Comparison of ENCODE assay signal across 9 cellular contexts in genomic region chr15:87619161-87619960, GRCh38.
A peak's percentile ranks its signal among the peaks of the same experiment; 100 is the strongest.
DNase-seq lines count a peak whose midpoint lies in the region; ATAC-seq and TF ChIP-seq lines count a peak whose summit lies in the region.
"Had no signal": no experiment of that assay in that cellular context is flagged by ENCODE, and none has a peak within 500 bp of the region (broad histone marks: within the 10 kb centered on the region; RNA-seq: fewer than 3 reads in every experiment).

No MANE protein-coding gene starts in this region.

- H3K4me3 ChIP-seq in astrocyte of the cerebellum (ENCODE audit: low read depth, low read length) = no peak overlapping the region
- no peak overlapping the region for H3K4me3 ChIP-seq in hepatocyte
- H3K4me3 ChIP-seq in tibial nerve = no peak overlapping the region

- in situ Hi-C loops in astrocyte of the cerebellum (cut with HindIII; ENCODE audit: low sequenced_read_pairs) = no loop called here

- H3K79me2 ChIP-seq in hepatocyte = no peaks in the 10 kb centered on the region

- H2AFZ ChIP-seq in hepatocyte = no peak overlapping the region

- DNase-seq in SIG-M5 treated with dmso at 0.1 percent for 504 hours (lab: John Stamatoyannopoulos, UW; ENCODE audit: unreplicated experiment) (peak; percentile 2), SIG-M5 (lab: John Stamatoyannopoulos, UW) (no peak), astrocyte of the cerebellum (ENCODE audit: low read depth) (peak; percentile 81), hepatocyte (ENCODE audit: low spot score) (peak; percentile 58), tibial nerve (ENCODE audit: low spot score in 2 of 2) (no peak), head of caudate nucleus (no peak)
- DNase-seq in activated effector memory CD4-positive, alpha-beta T cell treated with anti-CD3 and anti-CD28 coated beads, Interleukin-2, amount 50 U/mL, for 16 hours = no peak
- DNase-seq: NCI-H1092 had no signal

- H3K9me3 ChIP-seq in hepatocyte (ENCODE audit: low read depth) (no peaks in the 10 kb centered on the region), tibial nerve (no peaks in the 10 kb centered on the region)

- peaks cover 12% of the 10 kb centered on the region for H3K4me1 ChIP-seq in hepatocyte (ENCODE audit: insufficient read depth)
- peaks cover 0 to 21% (median 5%) of the 10 kb centered on the region in 4 donors for H3K4me1 ChIP-seq in tibial nerve

- H3K27me3 ChIP-seq in hepatocyte = no peaks in the 10 kb centered on the region
- no peaks in the 10 kb centered on the region for H3K27me3 ChIP-seq in tibial nerve

- TF ChIP-seq EP300 in tibial nerve (IDR thresholded peaks at IDR 0.05) = peak; percentile 47 to 85

- no peaks in the 10 kb centered on the region for H4K20me1 ChIP-seq in hepatocyte (ENCODE audit: insufficient read depth, poor library complexity, severe bottlenecking)

- H3K36me3 ChIP-seq in hepatocyte (replicated peaks; ENCODE audit: insufficient read depth, low read depth) (no peaks in the 10 kb centered on the region), tibial nerve (no peaks in the 10 kb centered on the region)

- no peak overlapping the region for H3K4me2 ChIP-seq in hepatocyte

- 77% methylated on average over 9 of the region's 9 CpGs for WGBS in hepatocyte (ENCODE audit: low lambda C conversion rate, missing lambda C conversion rate)
- WGBS in tibial nerve, 2 donors = 50 to 57% methylated on average over 9 of the region's 9 CpGs

- H3K27ac ChIP-seq in hepatocyte (peak overlapping the region; percentile 79), tibial nerve (peak overlapping the region in 3 of 4 donors; percentile 5 to 81 (median 70))

- no peak for ATAC-seq in GM18870 (IDR thresholded peaks at IDR 0.05; ENCODE audit: unreplicated experiment)

- H3K9me2 ChIP-seq in hepatocyte (replicated peaks; ENCODE audit: insufficient read depth) = no peaks in the 10 kb centered on the region

- TF ChIP-seq POLR2A in tibial nerve (IDR thresholded peaks at IDR 0.05) = no peak

- intact Hi-C loops in head of caudate nucleus (cut with DNase I) = no loop called here

- no peak for TF ChIP-seq CTCF in astrocyte of the cerebellum (IDR thresholded peaks at IDR 0.05; ENCODE audit: low read depth, low read length, missing control alignments)
- no peak for TF ChIP-seq CTCF in hepatocyte (IDR thresholded peaks at IDR 0.05; ENCODE audit: poor library complexity)
- peak in 1 of 5 experiments; percentile 16 for TF ChIP-seq CTCF in tibial nerve (IDR thresholded peaks at IDR 0.05)

Comparison
In these comparisons a context has a peak if more than half of its experiments do, and no peak if none do; other contexts are left out.
1. DNase-seq: peak in SIG-M5 treated with dmso at 0.1 percent for 504 hours (single experiment), astrocyte of the cerebellum (single experiment) and hepatocyte (single experiment); none in SIG-M5 (single experiment), tibial nerve (0 of 2), activated effector memory CD4-positive, alpha-beta T cell treated with anti-CD3 and anti-CD28 coated beads, Interleukin-2, amount 50 U/mL, for 16 hours (single experiment) and head of caudate nucleus (0 of 42).